29 cellular contexts compared by ENCODE assay signal in the genomic region with DNA sequence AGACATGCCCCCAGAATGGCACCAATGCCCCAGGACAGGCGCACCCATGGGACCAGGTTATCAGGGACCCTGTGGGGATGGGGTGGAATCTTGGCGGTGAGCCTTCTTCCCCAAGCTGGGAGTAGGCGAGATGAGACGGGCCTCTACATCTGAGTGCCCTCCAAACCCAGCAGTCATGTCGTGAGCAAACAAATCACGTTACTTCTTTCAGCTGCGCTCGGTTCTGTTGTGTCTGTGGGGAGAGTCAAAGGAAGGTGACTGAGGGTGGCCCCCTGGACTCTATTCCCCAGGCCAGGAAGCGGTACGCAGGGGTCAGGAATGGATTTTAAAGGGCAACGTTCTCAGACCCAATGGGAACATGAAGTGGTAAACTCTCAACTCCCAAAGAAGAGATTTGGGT. TPM values are rescaled to one million over a fixed set of nuclear protein-coding genes. Genes with fewer than 3 reads are reported as not detected.
"Had no signal": no experiment of that assay in that cellular context is flagged by ENCODE, and none has a peak within 500 bp of the region (broad histone marks: within the 10 kb centered on the region; RNA-seq: fewer than 3 reads in every experiment).

No MANE protein-coding gene starts in this region.

- ATAC-seq: stimulated activated effector memory CD8-positive, alpha-beta T cell treated with anti-CD3 and anti-CD28 coated beads, Interleukin-12 subunit alpha, Interleukin-12 subunit beta, amount 100 ng/mL, for 72 hours; stimulated activated memory B cell treated with anti-CD40 and anti-IgM and Interleukin-4, amounts not matched to agents 10 μg/mL and 1 μg/mL and 100 μg/mL, for 72 hours; stimulated activated naive B cell treated with anti-CD40 and anti-IgM and Interleukin-4, amounts not matched to agents 10 μg/mL and 1 μg/mL and 100 μg/mL, for 72 hours; stimulated activated naive CD8-positive, alpha-beta T cell treated with anti-CD3 and anti-CD28 coated beads, Interleukin-15, amount 100 ng/mL, for 72 hours; stimulated activated naive CD8-positive, alpha-beta T cell treated with anti-CD3 and anti-CD28 coated beads, Interleukin-15, Interleukin-2, amounts not matched to agents 100 U/mL and 50 U/mL, for 24 hours; upper lobe of right lung had no signal

- DNase-seq: stimulated activated CD4-positive, alpha-beta T cell treated with anti-CD3 and anti-CD28 coated beads, Interleukin-2, amount 100 ng/mL, for 48 hours; stimulated activated CD4-positive, alpha-beta T cell treated with anti-CD3 and anti-CD28 coated beads, Interleukin-4, amount 100 ng/mL, for 1 hour; stimulated activated CD4-positive, alpha-beta T cell treated with anti-CD3 and anti-CD28 coated beads, Interleukin-4, amount 100 ng/mL, for 24 hours; stimulated activated CD4-positive, alpha-beta T cell treated with anti-CD3 and anti-CD28 coated beads, Interleukin-4, amount 100 ng/mL, for 4 hours; stimulated activated CD8-positive, alpha-beta memory T cell treated with anti-CD3 and anti-CD28 coated beads, Interleukin-4, amount 100 ng/mL, for 48 hours; stimulated activated naive B cell treated with anti-CD40 and anti-IgM and Interleukin-4, amounts not matched to agents 10 μg/mL and 1 μg/mL and 100 μg/mL, for 72 hours; stimulated activated naive CD4-positive, alpha-beta T cell; stimulated activated naive CD4-positive, alpha-beta T cell treated with Interleukin-2 at 50 U/mL for 16 hours; stimulated activated naive CD8-positive, alpha-beta T cell treated with anti-CD3 and anti-CD28 coated beads, Interleukin-15, amount 100 ng/mL, for 72 hours; stimulated activated naive CD8-positive, alpha-beta T cell treated with anti-CD3 and anti-CD28 coated beads, Interleukin-15, Interleukin-2, amounts not matched to agents 100 U/mL and 50 U/mL, for 24 hours; stomach; substantia nigra; testis; thyroid gland; transverse colon; trophoblast cell; upper lobe of left lung; upper lobe of right lung; uterus had no signal

RNA-seq across cellular contexts. Expression of gene GOLGA6L2, which starts 2.8 kb away (rescaled TPM):
- total RNA-seq: stomach, subcutaneous adipose tissue, suprapubic skin, temporal lobe, thoracic aorta, thyroid gland, tibial nerve, transverse colon, upper lobe of left lung, upper lobe of right lung, ureter, urinary bladder, uterus, vagina had no signal
